ENCODE assay signal across 1 cellular context in the genomic region with DNA sequence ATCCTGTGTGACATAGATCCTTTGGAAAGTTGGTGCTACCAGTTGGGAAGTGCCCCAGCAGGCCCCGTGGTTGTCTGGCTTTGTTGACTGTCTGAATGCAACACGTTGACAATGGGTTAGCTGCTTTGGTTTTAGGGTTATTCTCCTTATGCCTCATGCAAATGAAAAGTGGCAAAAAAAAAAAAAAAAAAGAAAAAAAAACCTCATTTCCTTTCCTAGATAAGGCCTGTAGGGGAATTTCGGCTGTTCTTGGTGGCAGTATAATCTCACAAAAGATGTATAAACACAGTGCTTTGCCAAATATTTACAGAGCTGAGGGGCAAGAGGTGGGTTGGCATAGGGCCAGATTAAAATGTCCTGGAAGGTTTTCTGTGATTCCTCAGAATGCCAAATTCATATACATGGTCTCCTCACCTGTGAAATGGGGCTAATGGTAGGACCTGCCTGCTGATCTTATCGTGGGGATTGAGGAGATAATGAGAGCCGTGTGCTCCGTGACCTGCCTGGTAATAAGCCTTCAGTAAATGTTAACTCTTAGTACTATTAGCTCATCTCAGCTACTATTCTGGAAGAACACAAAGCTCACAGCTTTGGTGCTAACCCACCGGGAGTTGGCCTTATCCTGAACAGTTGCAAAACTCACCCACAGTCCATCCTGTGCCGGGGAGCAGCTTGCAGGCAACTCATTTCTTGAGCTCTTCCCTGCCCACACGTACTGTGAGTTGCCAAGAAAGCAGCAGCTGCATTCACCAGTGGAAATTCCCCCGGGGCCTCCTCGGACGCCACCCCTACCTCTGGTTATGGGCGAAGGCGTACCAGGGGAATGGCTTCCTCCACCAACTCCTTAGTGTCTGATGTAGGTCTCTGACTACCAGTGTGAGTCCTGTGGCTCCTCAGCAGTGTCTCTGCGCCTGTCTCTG.
TF ChIP-seq lines count a peak whose summit lies in the region.

No MANE protein-coding gene starts in this region.

TF ChIP-seq in IMR-90, 13 proteins besides CTCF, POLR2A, EP300 and RAD21:
- no peak for TF ChIP-seq FOS (IDR thresholded peaks at IDR 0.05; ENCODE audit: low read depth, low read length)
- TF ChIP-seq BHLHE40 (IDR thresholded peaks at IDR 0.05; ENCODE audit: low read depth, low read length) = no peak
- no peak for TF ChIP-seq CHD1 (IDR thresholded peaks at IDR 0.05; ENCODE audit: low read depth, low read length)
- TF ChIP-seq MXI1 (IDR thresholded peaks at IDR 0.05; ENCODE audit: borderline replicate concordance, low read depth, low read length) = no peak
- no peak for TF ChIP-seq RFX5 (IDR thresholded peaks at IDR 0.05; ENCODE audit: low read depth, low read length)
- no peak for TF ChIP-seq SMC3 (IDR thresholded peaks at IDR 0.05; ENCODE audit: low read depth, low read length)
- TF ChIP-seq CEBPB (IDR thresholded peaks at IDR 0.05; ENCODE audit: low read depth, low read length) = no peak
- TF ChIP-seq, protein P1, sequence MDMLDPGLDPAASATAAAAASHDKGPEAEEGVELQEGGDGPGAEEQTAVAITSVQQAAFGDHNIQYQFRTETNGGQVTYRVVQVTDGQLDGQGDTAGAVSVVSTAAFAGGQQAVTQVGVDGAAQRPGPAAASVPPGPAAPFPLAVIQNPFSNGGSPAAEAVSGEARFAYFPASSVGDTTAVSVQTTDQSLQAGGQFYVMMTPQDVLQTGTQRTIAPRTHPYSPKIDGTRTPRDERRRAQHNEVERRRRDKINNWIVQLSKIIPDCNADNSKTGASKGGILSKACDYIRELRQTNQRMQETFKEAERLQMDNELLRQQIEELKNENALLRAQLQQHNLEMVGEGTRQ (IDR thresholded peaks at IDR 0.05; ENCODE audit: low read depth, low read length) = no peak
TF ChIP-seq in IMR-90: peak in this region for 0.
